ENCODE assay signal across 8 cellular contexts in genomic region chr19:23415561-23416191, GRCh38. TPM values are rescaled to one million over a fixed set of nuclear protein-coding genes. Genes with fewer than 3 reads are reported as not detected.
DNase-seq lines count a peak whose midpoint lies in the region; ATAC-seq and TF ChIP-seq lines count a peak whose summit lies in the region.

No MANE protein-coding gene starts in this region.

- peak; percentile 59 for DNase-seq in 8988T
- DNase-seq in GM23248, result peak; percentile 25
- DNase-seq in heart right ventricle, result peak; percentile 31 to 36
- peak in 1 of 2 donors; percentile 52 for DNase-seq in psoas muscle
- DNase-seq in activated effector memory CD4-positive, alpha-beta T cell treated with anti-CD3 and anti-CD28 coated beads, Interleukin-2, amount 50 U/mL, for 16 hours, result no peak
- no peak for DNase-seq in NCI-H2107 (lab: John Stamatoyannopoulos, UW)

- H3K27me3 ChIP-seq in GM23248 (replicated peaks; ENCODE audit: insufficient read depth) (no peaks in the 10 kb centered on the region), heart right ventricle (peaks cover 0 to 24% (median 5%) of the 10 kb centered on the region in 7 donors), psoas muscle (ENCODE audit: insufficient read depth in 3 of 3, low read length in 2 of 3) (peaks cover 0 to 26% (median 0%) of the 10 kb centered on the region in 3 donors)

- H3K36me3 ChIP-seq in GM23248 (ENCODE audit: low read depth) (no peaks in the 10 kb centered on the region), heart right ventricle (no peaks in the 10 kb centered on the region), psoas muscle (ENCODE audit: insufficient read depth in 1 of 2, low read depth in 1 of 2) (no peaks in the 10 kb centered on the region)

- H2AFZ ChIP-seq in GM23248, result peak overlapping the region; percentile 45

- intact Hi-C loops in heart right ventricle (cut with DNase I), result no loop called here
- intact Hi-C loops in psoas muscle (cut with DNase I), result no loop called here

- ATAC-seq in heart right ventricle (peak; percentile 23 to 93 (median 86)), psoas muscle (no peak), GM19035 (IDR thresholded peaks at IDR 0.05; ENCODE audit: unreplicated experiment) (no peak)

- H3K4me1 ChIP-seq in GM23248 (ENCODE audit: insufficient read depth), result no peaks in the 10 kb centered on the region
- H3K4me1 ChIP-seq in heart right ventricle, result peaks cover 0 to 14% (median 7%) of the 10 kb centered on the region in 9 donors
- no peaks in the 10 kb centered on the region for H3K4me1 ChIP-seq in psoas muscle

- no peak for TF ChIP-seq CTCF in WI38 (IDR thresholded peaks at IDR 0.05; ENCODE audit: low read depth, low read length)
- TF ChIP-seq CTCF in heart right ventricle (IDR thresholded peaks at IDR 0.05), result no peak
- no peak for TF ChIP-seq CTCF in psoas muscle (IDR thresholded peaks at IDR 0.05)

- 2 to 4% methylated on average over 28 to 33 of the region's 33 CpGs for WGBS in GM23248 (ENCODE audit: low coverage in 1 of 2, low lambda C conversion rate in 2 of 2, missing lambda C conversion rate in 2 of 2), 2 experiments
- WGBS in heart right ventricle, 2 donors, result 0 to 1% methylated on average over 33 of the region's 33 CpGs
- 0 to 2% (median 1%) methylated on average over 32 to 33 of the region's 33 CpGs for WGBS in psoas muscle, 3 donors

- H3K9me3 ChIP-seq in GM23248 (ENCODE audit: low read depth) (no peaks in the 10 kb centered on the region), heart right ventricle (no peaks in the 10 kb centered on the region), psoas muscle (no peaks in the 10 kb centered on the region)

- in situ Hi-C loops in GM23248 (cut with MboI), result no loop called here

- no peaks in the 10 kb centered on the region for H3K9me2 ChIP-seq in GM23248 (ENCODE audit: insufficient read depth)

- no peaks in the 10 kb centered on the region for H3F3A ChIP-seq in GM23248 (ENCODE audit: insufficient read depth)

- H3K27ac ChIP-seq in GM23248 (no peak overlapping the region), heart right ventricle (no peak overlapping the region), psoas muscle (no peak overlapping the region)

- no peaks in the 10 kb centered on the region for H3K79me2 ChIP-seq in GM23248 (ENCODE audit: insufficient read depth)

- H3K9ac ChIP-seq in GM23248, result no peak overlapping the region

- H3K4me3 ChIP-seq in GM23248 (peak overlapping the region; percentile 33; the same call in 1 of the 2 replicates), WI38 (ENCODE audit: low read depth, low read length) (peak overlapping the region; percentile 71), heart right ventricle (peak overlapping the region; percentile 36 to 61 (median 48)), psoas muscle (peak overlapping the region; percentile 52)

- H4K20me1 ChIP-seq in GM23248 (ENCODE audit: insufficient read depth), result no peaks in the 10 kb centered on the region

- no peak overlapping the region for H3K4me2 ChIP-seq in GM23248 (ENCODE audit: unreplicated experiment)

RNA-seq across cellular contexts. Expression of gene ZNF91, which starts 20.4 kb away (rescaled TPM):
- total RNA-seq in GM23248 (2014; rRNA removed; shearing (Covaris generic)), result 8.2 and 10.5 TPM in 2 replicates
- 6.9 and 8.2 TPM in 2 replicates for polyA plus RNA-seq in GM23248 (2016; fragmentation: Nextera tagmentation; extraction: Ambion mirVana)
- 100 to 1,000 TPM; 101 to 326 (median 158) TPM for total RNA-seq in heart right ventricle
- 10 to 100 TPM in 1 of 2 donors, 1 to 10 TPM in 1; 5.1 to 28.3 TPM for polyA plus RNA-seq in heart right ventricle
- 100 to 1,000 TPM in 2 of 4 donors, 10 to 100 TPM in 2; 75.9 to 161 (median 101) TPM for total RNA-seq in psoas muscle
- polyA plus RNA-seq in psoas muscle, result 10 to 100 TPM in 1 of 3 donors, 1 to 10 TPM in 2; 5.3 to 14.9 (median 8.0) TPM

Comparison
In these comparisons a context has a peak if more than half of its experiments do, and no peak if none do; other contexts are left out.
1. DNase-seq: peak in 8988T (single experiment), GM23248 (single experiment) and heart right ventricle (2 of 2); none in activated effector memory CD4-positive, alpha-beta T cell treated with anti-CD3 and anti-CD28 coated beads, Interleukin-2, amount 50 U/mL, for 16 hours (single experiment) and NCI-H2107 (single experiment).
2. ATAC-seq: peak in heart right ventricle (8 of 8); none in psoas muscle (0 of 4) and GM19035 (single experiment).
3. Peak in every context shown above with its lines, with median percentiles within 50 percentile points of each other: H3K4me3 ChIP-seq.